1 cellular context compared by ENCODE assay signal in the genomic region with DNA sequence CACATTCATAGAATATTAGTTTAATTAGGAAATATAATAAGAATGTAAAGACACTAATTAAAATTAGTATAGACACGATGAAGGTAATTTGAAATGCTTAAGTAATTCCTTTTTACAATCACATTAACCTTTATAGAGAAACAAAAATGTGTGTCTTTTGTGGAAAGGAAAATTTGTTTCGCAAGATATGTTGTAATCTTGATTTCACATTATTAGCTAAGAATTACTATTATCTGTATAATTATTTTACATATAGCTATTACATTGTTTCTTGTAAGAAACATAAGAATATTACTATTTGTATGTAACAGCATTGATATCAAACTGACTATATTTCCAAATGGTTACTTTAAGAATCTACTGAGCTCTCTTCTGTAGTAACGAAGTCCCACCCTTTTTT.
TF ChIP-seq lines count a peak whose summit lies in the region.

No MANE protein-coding gene starts in this region.

TF ChIP-seq in GM23338, 12 proteins besides CTCF, POLR2A, EP300 and RAD21 (continued from another document):
- no peak for TF ChIP-seq CREB1 (CRISPR knock-in tag; IDR thresholded peaks at IDR 0.05; ENCODE audit: low read depth)
- TF ChIP-seq EZH2 (IDR thresholded peaks at IDR 0.05; ENCODE audit: low read depth, unreplicated experiment): no peak
